In genomic region chr20:24683676-24684075, GRCh38 we compare ENCODE assay signal across 18 cellular contexts.
DNase-seq lines count a peak whose midpoint lies in the region; ATAC-seq and TF ChIP-seq lines count a peak whose summit lies in the region.
"Had no signal": no experiment of that assay in that cellular context is flagged by ENCODE, and none has a peak within 500 bp of the region (broad histone marks: within the 10 kb centered on the region; RNA-seq: fewer than 3 reads in every experiment).

No MANE protein-coding gene starts in this region.

- H4K20me1 ChIP-seq in PC-3 (ENCODE audit: low read length), result no peaks in the 10 kb centered on the region

- no peaks in the 10 kb centered on the region for H3F3A ChIP-seq in PC-3 (ENCODE audit: low read length, unreplicated experiment)

- intact Hi-C loops in spleen (cut with DNase I; ENCODE audit: low total_unique reads), result no loop called here
- intact Hi-C loops in PC-3 (cut with micrococcal nuclease), result no loop called here

- POLR2A ChIA-PET in PC-3 (lab: Charles Lee; ENCODE audit: unreplicated experiment), result no interaction called here

- DNase-seq in BE2C, result peak; percentile 1
- DNase-seq in Jurkat, Clone E6-1 (ENCODE audit: low read depth, low spot score), result peak; percentile 73
- DNase-seq in islet precursor cell, result peak; percentile 25
- DNase-seq in spleen, result peak; percentile 10
- DNase-seq in PC-3, result no peak
- no peak for DNase-seq in NCI-H524 treated with DMSO at 0.1 percent for 48 hours (lab: John Stamatoyannopoulos, UW)
- no peak for DNase-seq in A172 (ENCODE audit: low spot score)
- DNase-seq: GF-D8, NCI-H1105 treated with DMSO at 0.1 percent for 48 hours, NCI-H1694, NCI-H2081 treated with DMSO at 0.1 percent for 48 hours, NCI-H510A, NCI-H774, SIG-M5 had no signal

- 43 to 62% (median 57%) methylated on average over 7 of the region's 7 CpGs for WGBS in spleen, 5 donors

- H2AFZ ChIP-seq in PC-3 (ENCODE audit: low read length), result no peak overlapping the region
- H2AFZ ChIP-seq: GM23338 had no signal

- H3K9ac ChIP-seq in PC-3 (ENCODE audit: low read length), result no peak overlapping the region

- CTCF ChIA-PET in PC-3 (lab: Charles Lee), result no interaction called here

- H3K4me1 ChIP-seq in BE2C, result no peaks in the 10 kb centered on the region
- peaks cover 0 to 11% (median 0%) of the 10 kb centered on the region in 6 donors for H3K4me1 ChIP-seq in spleen
- no peaks in the 10 kb centered on the region for H3K4me1 ChIP-seq in PC-3 (ENCODE audit: insufficient read depth, low read length)
- H3K4me1 ChIP-seq: A549 had no signal

- no peaks in the 10 kb centered on the region for H3K79me2 ChIP-seq in PC-3 (ENCODE audit: low read length)

- H3K4me2 ChIP-seq in PC-3 (ENCODE audit: low read length), result no peak overlapping the region
- H3K4me2 ChIP-seq: A549, GM23338 had no signal

- BruUV-seq in PC-3 (replicated peaks; lab: Mats Ljungman, UMichigan), result no TSS peak

- TF ChIP-seq POLR2A in spleen (IDR thresholded peaks at IDR 0.05), result no peak

- H3K27me3 ChIP-seq in BE2C (no peaks in the 10 kb centered on the region), spleen (replicated peaks in 1 of 7) (no peaks in the 10 kb centered on the region), PC-3 (ENCODE audit: low read length) (peaks cover 18% of the 10 kb centered on the region; the same call in 1 of the 2 replicates)

- H3K9me3 ChIP-seq in BE2C, result no peaks in the 10 kb centered on the region; the same call in 1 of the 2 replicates
- peaks cover 0 to 10% (median 2%) of the 10 kb centered on the region in 8 donors for H3K9me3 ChIP-seq in spleen
- H3K9me3 ChIP-seq in PC-3 (ENCODE audit: low read length), result no peaks in the 10 kb centered on the region

- no peaks in the 10 kb centered on the region; the same call in 1 of the 2 replicates for H3K9me2 ChIP-seq in PC-3 (replicated peaks; ENCODE audit: low read length)

- H3K36me3 ChIP-seq in BE2C (no peaks in the 10 kb centered on the region), spleen (no peaks in the 10 kb centered on the region), PC-3 (ENCODE audit: low read depth, low read length) (no peaks in the 10 kb centered on the region)

- no peak for ATAC-seq in PC-3
- ATAC-seq: A549, GM23338, HCT116, SK-N-SH treated with all-trans-retinoic acid at 6 μM for 48 hours had no signal

- H3K4me3 ChIP-seq in BE2C (ENCODE audit: low read depth, low read length) (no peak overlapping the region), spleen (no peak overlapping the region), PC-3 (ENCODE audit: low read length) (no peak overlapping the region)
- H3K4me3 ChIP-seq in Jurkat, Clone E6-1 (ENCODE audit: low read length), result no peak overlapping the region
- H3K4me3 ChIP-seq: A549, GM23338 had no signal

- H3K27ac ChIP-seq in spleen, result no peak overlapping the region
- no peak overlapping the region for H3K27ac ChIP-seq in PC-3 (ENCODE audit: low read length)
- H3K27ac ChIP-seq: A549 had no signal

- TF ChIP-seq CTCF in BE2C (IDR thresholded peaks at IDR 0.05; ENCODE audit: low read depth, low read length) (no peak), spleen (IDR thresholded peaks at IDR 0.05 in 8 of 11, conservative IDR thresholded peaks at IDR 0.05 in 3 of 11) (no peak), PC-3 (conservative IDR thresholded peaks at IDR 0.05; ENCODE audit: low read depth, low read length) (no peak)

Comparison
In these comparisons a context has a peak if more than half of its experiments do, and no peak if none do; other contexts are left out.
1. DNase-seq: peak in BE2C (single experiment), Jurkat, Clone E6-1 (single experiment), islet precursor cell (single experiment) and spleen (single experiment); none in PC-3 (single experiment), NCI-H524 treated with DMSO at 0.1 percent for 48 hours (single experiment) and A172 (single experiment).